8 cellular contexts compared by ENCODE assay signal in genomic region chrX:53224860-53225797, GRCh38.
DNase-seq lines count a peak whose midpoint lies in the region; ATAC-seq lines count a peak whose summit lies in the region.

KDM5C (minus strand) TSS chrX:53225207; CDS start chrX:53224889, 318 bp downstream.

- in situ Hi-C loops in ACHN (cut with HindIII; ENCODE audit: low pct_ligation_motif_present, low pct_unique_long_range_greater_than_20kb, low sequenced_read_pairs), result no loop called here

- DNase-seq in ACHN (peak; percentile 85), NCI-H345 treated with DMSO at 0.1 percent for 48 hours (lab: John Stamatoyannopoulos, UW; ENCODE audit: unreplicated experiment) (peak; percentile 71), iris pigment epithelial cell (ENCODE audit: low read depth) (peak; percentile 93)
- peak; percentile 57 to 67 (median 63) for DNase-seq in activated CD4-positive, CD25-positive, alpha-beta regulatory T cell (lab: John Stamatoyannopoulos, UW)
- peak; percentile 95 for DNase-seq in central memory CD4-positive, alpha-beta T cell
- DNase-seq in stimulated activated CD4-positive, alpha-beta T cell treated with anti-CD3 and anti-CD28 coated beads, Interleukin-12 subunit alpha, Interleukin-12 subunit beta, amount 100 ng/mL, for 4 hours, result peak; percentile 78

- ATAC-seq in GM18907 (IDR thresholded peaks at IDR 0.05; ENCODE audit: unreplicated experiment) (peak; percentile 84), HG03175 (IDR thresholded peaks at IDR 0.05; ENCODE audit: unreplicated experiment) (peak; percentile 76)

Comparison
In these comparisons a context has a peak if more than half of its experiments do, and no peak if none do; other contexts are left out.
1. Peak in every context shown above with its lines: DNase-seq and ATAC-seq.